In genomic region chr21:43921979-43922945, GRCh38 we compare ENCODE assay signal across 8 cellular contexts. TPM values are rescaled to one million over a fixed set of nuclear protein-coding genes. Genes with fewer than 3 reads are reported as not detected.
A peak's percentile ranks its signal among the peaks of the same experiment; 100 is the strongest.
DNase-seq lines count a peak whose midpoint lies in the region; TF ChIP-seq lines count a peak whose summit lies in the region.

No MANE protein-coding gene starts in this region.

- peaks cover 0 to 3% (median 1%) of the 10 kb centered on the region in 3 donors for H3K27me3 Mint-ChIP-seq in CD14-positive monocyte (ENCODE audit: low read depth in 3 of 3)
- peaks cover 11% of the 10 kb centered on the region for H3K27me3 Mint-ChIP-seq in nephron progenitor cell (ENCODE audit: low read depth, poor library complexity)

- peaks cover 6% of the 10 kb centered on the region for H3K4me1 ChIP-seq in HAP-1

- H3K4me1 Mint-ChIP-seq in CD14-positive monocyte (peaks cover 28% of the 10 kb centered on the region), nephron progenitor cell (peaks cover 68% of the 10 kb centered on the region)

- H3K9me3 ChIP-seq in HAP-1 = no peaks in the 10 kb centered on the region

- no peaks in the 10 kb centered on the region for H3K36me3 ChIP-seq in HAP-1 (replicated peaks)

- TF ChIP-seq POLR2A in NB4 (IDR thresholded peaks at IDR 0.05; ENCODE audit: extremely low read depth, insufficient read length) = peak; percentile 25

- H3K4me3 Mint-ChIP-seq in CD14-positive monocyte (no peak overlapping the region), nephron progenitor cell (peak overlapping the region; percentile 18)

- no peaks in the 10 kb centered on the region for H3K9me3 Mint-ChIP-seq in CD14-positive monocyte
- H3K9me3 Mint-ChIP-seq in nephron progenitor cell = no peaks in the 10 kb centered on the region

- TF ChIP-seq CTCF in CD14-positive monocyte (IDR thresholded peaks at IDR 0.05) = no peak
- TF ChIP-seq CTCF in NB4 (IDR thresholded peaks at IDR 0.05; ENCODE audit: low read depth, low read length) = no peak
- no peak for TF ChIP-seq CTCF in nephron progenitor cell (IDR thresholded peaks at IDR 0.05)

- intact Hi-C loops in CD14-positive monocyte (cut with micrococcal nuclease) = no loop called here

- H3K27me3 ChIP-seq in HAP-1 (ENCODE audit: low read depth) = no peaks in the 10 kb centered on the region

- H3K4me3 ChIP-seq in NB4 (ENCODE audit: low read depth, low read length) (no peak overlapping the region), HAP-1 (no peak overlapping the region)

- DNase-seq in CD14-positive monocyte (ENCODE audit: low spot score) (no peak), NB4 (ENCODE audit: low read depth) (peak; percentile 99), nephron progenitor cell (no peak), D341Med (ENCODE audit: low spot score) (no peak), HAP-1 (ENCODE audit: low spot score in 2 of 2) (no peak), cerebellar cortex (ENCODE audit: low spot score) (no peak), Ammon's horn (ENCODE audit: low spot score) (no peak)
- DNase-seq in activated effector memory CD4-positive, alpha-beta T cell treated with Interleukin-2 at 50 U/mL for 16 hours = peak; percentile 37

- in situ Hi-C loops in HAP-1 (cut with MboI; ENCODE audit: low sequenced_read_pairs) = no loop called here

- H3K36me3 Mint-ChIP-seq in CD14-positive monocyte (peaks cover 43 to 63% of the 10 kb centered on the region in 2 donors), nephron progenitor cell (ENCODE audit: low read depth) (no peaks in the 10 kb centered on the region)

- H3K27ac Mint-ChIP-seq in CD14-positive monocyte = peak overlapping the region in 4 of 7 donors; percentile 7 to 60 (median 30)
- H3K27ac Mint-ChIP-seq in nephron progenitor cell = no peak overlapping the region

RNA-seq across cellular contexts. Expression of gene AGPAT3, which starts 57.2 kb away (rescaled TPM):
- polyA plus RNA-seq in CD14-positive monocyte = 10 to 100 TPM; 24.9 to 26.2 TPM

Comparison
In these comparisons a context has a peak if more than half of its experiments do, and no peak if none do; other contexts are left out.
1. DNase-seq: peak in NB4 (single experiment) and activated effector memory CD4-positive, alpha-beta T cell treated with Interleukin-2 at 50 U/mL for 16 hours (single experiment); none in CD14-positive monocyte (single experiment), nephron progenitor cell (single experiment), D341Med (single experiment), HAP-1 (0 of 2), cerebellar cortex (single experiment) and Ammon's horn (single experiment).